In genomic region chr19:36032251-36033104, GRCh38 we compare ENCODE assay signal across 8 cellular contexts. TPM values are rescaled to one million over a fixed set of nuclear protein-coding genes. Genes with fewer than 3 reads are reported as not detected.
A peak's percentile ranks its signal among the peaks of the same experiment; 100 is the strongest.
DNase-seq lines count a peak whose midpoint lies in the region; ATAC-seq and TF ChIP-seq lines count a peak whose summit lies in the region.

Gene CLIP3, minus strand, starts transcription at chr19:36032873. Its CDS starts 516 bp downstream, at chr19:36032357.

- H3K9me3 Mint-ChIP-seq in WTC11, result no peaks in the 10 kb centered on the region

- peak; percentile 88 for ATAC-seq in WTC11

- TF ChIP-seq CTCF in WTC11 (IDR thresholded peaks at IDR 0.05), result no peak
- peak in 42 of 56 donors; percentile 8 to 58 (median 38) for TF ChIP-seq CTCF in dorsolateral prefrontal cortex (IDR thresholded peaks at IDR 0.05 in 54 of 56, conservative IDR thresholded peaks at IDR 0.05 in 2 of 56; ENCODE audit: low read depth in 1 of 56, partially characterized antibody in 56 of 56)

- H3K4me3 ChIP-seq in H7 (ENCODE audit: insufficient read depth, low read depth, low read length) (peak within 1 kb of the TSS; percentile 54), dorsolateral prefrontal cortex (peak within 1 kb of the TSS; percentile 63 to 95 (median 84))

- H3K4me1 Mint-ChIP-seq in WTC11, result peaks cover 6% of the 10 kb centered on the region

- peaks cover 32% of the 10 kb centered on the region for H3K27me3 Mint-ChIP-seq in WTC11 (ENCODE audit: low read depth)

- peaks cover 2% of the 10 kb centered on the region for H3K27me3 ChIP-seq in H7 (ENCODE audit: control insufficient read depth, insufficient read depth, low read length)
- H3K27me3 ChIP-seq in dorsolateral prefrontal cortex, result no peaks in the 10 kb centered on the region

- no peak within 1 kb of the TSS for H3K27ac Mint-ChIP-seq in WTC11

- H3K36me3 ChIP-seq in H7 (replicated peaks; ENCODE audit: control insufficient read depth, insufficient read depth, low read length), result no peaks in the 10 kb centered on the region

- in situ Hi-C loops in ACHN (cut with HindIII; ENCODE audit: low pct_ligation_motif_present, low pct_unique_long_range_greater_than_20kb, low sequenced_read_pairs), result no loop called here

- no peaks in the 10 kb centered on the region for H3K36me3 Mint-ChIP-seq in WTC11

- peak within 1 kb of the TSS; percentile 39 to 97 (median 90) for H3K27ac ChIP-seq in dorsolateral prefrontal cortex

- H3K4me3 Mint-ChIP-seq in WTC11, result peak within 1 kb of the TSS; percentile 82

- DNase-seq in ACHN (peak; percentile 52), H7 (peak; percentile 100), WTC11 (ENCODE audit: low spot score) (peak; percentile 81), dorsolateral prefrontal cortex (peak; percentile 69 to 91 (median 87)), left kidney (ENCODE audit: low read depth, low spot score) (peak; percentile 91), GF-D8 (lab: John Stamatoyannopoulos, UW) (no peak), RKO (ENCODE audit: low spot score) (no peak)
- peak; percentile 43 to 44 for DNase-seq in stimulated activated CD4-positive, alpha-beta T cell treated with anti-CD3 and anti-CD28 coated beads, Interleukin-1b, Interleukin-23, amount 100 ng/mL, for 4 hours (ENCODE audit: low read depth in 2 of 2)

- POLR2A ChIA-PET in WTC11 (lab: Charles Lee), result no interaction called here

- CTCF ChIA-PET in WTC11 (lab: Charles Lee), result no interaction called here

- intact Hi-C loops in dorsolateral prefrontal cortex (cut with DNase I), result no loop called here

TF ChIP-seq in WTC11, 78 proteins besides CTCF, POLR2A, EP300 and RAD21:
- peak; percentile 91 for TF ChIP-seq ZNF263 (CRISPR knock-in tag; IDR thresholded peaks at IDR 0.05; ENCODE audit: low read depth)
- 0 out of 2 replicates have a peak, but pooled peaks have one; percentile 19 for TF ChIP-seq SMAD3 (CRISPR knock-in tag; IDR thresholded peaks at IDR 0.05; ENCODE audit: borderline replicate concordance)
- TF ChIP-seq USF2 (CRISPR knock-in tag; IDR thresholded peaks at IDR 0.05), result no peak
- peak; percentile 38; the same call in 1 of the 2 replicates for TF ChIP-seq SP1 (CRISPR knock-in tag; conservative IDR thresholded peaks at IDR 0.05)
TF ChIP-seq in WTC11: peak in this region for 3.

RNA-seq across cellular contexts. Expression of gene CLIP3, which starts in this region (rescaled TPM):
- 1.5 and 8.0 TPM in 2 replicates for total RNA-seq in H7 (2014; rRNA removed; shearing (Covaris generic))
- 16.2 to 19.4 TPM (median 17.9 TPM) in 3 replicates for total RNA-seq in WTC11 (2021)
- 100 to 1,000 TPM; 172 to 399 (median 274) TPM for total RNA-seq in dorsolateral prefrontal cortex

Comparison
In these comparisons a context has a peak if more than half of its experiments do, and no peak if none do; other contexts are left out.
1. DNase-seq: peak in ACHN (single experiment), H7 (single experiment), WTC11 (single experiment), dorsolateral prefrontal cortex (10 of 10), left kidney (single experiment) and stimulated activated CD4-positive, alpha-beta T cell treated with anti-CD3 and anti-CD28 coated beads, Interleukin-1b, Interleukin-23, amount 100 ng/mL, for 4 hours (2 of 2); none in GF-D8 (single experiment) and RKO (single experiment).